In the genomic region with DNA sequence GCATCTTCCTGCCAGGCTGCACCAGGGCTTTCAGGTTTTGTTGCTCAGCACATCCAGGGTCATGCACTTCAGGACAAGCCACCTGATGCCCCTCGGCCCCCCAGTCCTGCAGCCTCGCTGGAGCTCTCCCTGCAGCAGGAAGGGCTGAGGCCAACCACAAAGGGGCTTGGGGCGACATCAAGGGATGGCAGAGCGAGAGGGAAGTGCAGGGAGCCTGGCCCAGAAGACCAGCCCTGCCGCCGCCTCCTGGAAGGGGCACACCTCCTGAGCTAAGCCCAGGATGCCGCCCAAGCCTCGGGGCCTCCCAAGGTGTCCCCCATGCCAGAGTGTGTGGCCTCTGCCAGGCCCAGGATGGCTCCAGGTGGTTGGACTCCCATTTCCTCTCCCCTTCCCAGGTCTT, we compare ENCODE assay signal across 22 cellular contexts. TPM values are rescaled to one million over a fixed set of nuclear protein-coding genes. Genes with fewer than 3 reads are reported as not detected.
DNase-seq lines count a peak whose midpoint lies in the region; TF ChIP-seq lines count a peak whose summit lies in the region.
"Had no signal": no experiment of that assay in that cellular context is flagged by ENCODE, and none has a peak within 500 bp of the region (broad histone marks: within the 10 kb centered on the region; RNA-seq: fewer than 3 reads in every experiment).

No MANE protein-coding gene starts in this region.

- H3K36me3 ChIP-seq in BLaER1 treated with 17β-estradiol and CSF1 and Interleukin-3, amounts not matched to agents 10 nM and 100 nM = no peaks in the 10 kb centered on the region
- peaks cover 7% of the 10 kb centered on the region for H3K36me3 ChIP-seq in H7 (replicated peaks; ENCODE audit: control insufficient read depth, insufficient read depth, low read length)

- H3K36me3 Mint-ChIP-seq in osteocyte (ENCODE audit: unreplicated experiment) = peaks cover 11% of the 10 kb centered on the region

- H3K4me2 ChIP-seq in BLaER1 treated with 17β-estradiol and CSF1 and Interleukin-3, amounts not matched to agents 10 nM and 100 nM = peak overlapping the region in 10 of 11 experiments; percentile 32 to 99 (median 97); a peak in 21 of 22 replicates

- peak overlapping the region in 1 of 11 experiments; percentile 90; a peak in 2 of 22 replicates for H3K27ac ChIP-seq in BLaER1 treated with 17β-estradiol and CSF1 and Interleukin-3, amounts not matched to agents 10 nM and 100 nM

- intact Hi-C loops in posterior vena cava (cut with DNase I) = loop anchor here in 1 of 2 donors (1.0 kb wide), 1 partner anchor 116 kb away; no protein-coding TSS in a partner anchor

- DNase-seq in H7 (peak; percentile 45), osteocyte (ENCODE audit: extremely low spot score, unreplicated experiment) (no peak), SK-N-DZ (ENCODE audit: low spot score) (no peak), posterior vena cava (ENCODE audit: low spot score) (no peak)
- DNase-seq: 8988T; ACHN; BE2C; C1 segment of cervical spinal cord; CD4-positive, alpha-beta memory T cell; CD4-positive, CD25-positive, alpha-beta regulatory T cell; CD8-positive, alpha-beta memory T cell; COR-L47; DMS 273 treated with DMSO at 0.1 percent for 48 hours; DMS153; DMS53; DMS79; DND-41; EL; GDM1 had no signal

- no peak overlapping the region for H3K27ac Mint-ChIP-seq in osteocyte (ENCODE audit: unreplicated experiment)
- H3K27ac Mint-ChIP-seq: CD4-positive, CD25-positive, alpha-beta regulatory T cell; CD8-positive, alpha-beta memory T cell had no signal

- H3K27me3 Mint-ChIP-seq in osteocyte (ENCODE audit: unreplicated experiment) = no peaks in the 10 kb centered on the region
- H3K27me3 Mint-ChIP-seq: CD4-positive, alpha-beta memory T cell; CD4-positive, CD25-positive, alpha-beta regulatory T cell; CD8-positive, alpha-beta memory T cell had no signal

- no peak overlapping the region; a peak in 1 of 20 replicates for H3K4me3 ChIP-seq in BLaER1 treated with 17β-estradiol and CSF1 and Interleukin-3, amounts not matched to agents 10 nM and 100 nM
- H3K4me3 ChIP-seq in H7 (ENCODE audit: insufficient read depth, low read depth, low read length) = no peak overlapping the region
- H3K4me3 ChIP-seq: GM12878 had no signal

- peaks cover 0 to 13% (median 0%) of the 10 kb centered on the region in 11 experiments; a peak in 2 of 22 replicates for H3K27me3 ChIP-seq in BLaER1 treated with 17β-estradiol and CSF1 and Interleukin-3, amounts not matched to agents 10 nM and 100 nM
- no peaks in the 10 kb centered on the region for H3K27me3 ChIP-seq in H7 (ENCODE audit: control insufficient read depth, insufficient read depth, low read length)
- H3K27me3 ChIP-seq: BE2C had no signal

- H3K4me3 Mint-ChIP-seq in osteocyte (ENCODE audit: unreplicated experiment) = no peak overlapping the region
- H3K4me3 Mint-ChIP-seq: CD14-positive monocyte; CD4-positive, alpha-beta memory T cell; CD4-positive, CD25-positive, alpha-beta regulatory T cell; CD8-positive, alpha-beta memory T cell had no signal

- H3K4me1 ChIP-seq in BLaER1 treated with 17β-estradiol and CSF1 and Interleukin-3, amounts not matched to agents 10 nM and 100 nM = peaks cover 45 to 68% (median 65%) of the 10 kb centered on the region in 10 experiments
- H3K4me1 ChIP-seq: BE2C had no signal

- peaks cover 17 to 62% (median 31%) of the 10 kb centered on the region in 11 experiments; a peak in 19 of 22 replicates for H4K20me1 ChIP-seq in BLaER1 treated with 17β-estradiol and CSF1 and Interleukin-3, amounts not matched to agents 10 nM and 100 nM

- no peaks in the 10 kb centered on the region for H3K9me3 Mint-ChIP-seq in osteocyte (ENCODE audit: unreplicated experiment)
- H3K9me3 Mint-ChIP-seq: CD4-positive, alpha-beta memory T cell; CD8-positive, alpha-beta memory T cell had no signal

- peak overlapping the region in 5 of 11 experiments; percentile 1 to 83 (median 78); a peak in 5 of 22 replicates for H3K9ac ChIP-seq in BLaER1 treated with 17β-estradiol and CSF1 and Interleukin-3, amounts not matched to agents 10 nM and 100 nM

- H3K9me3 ChIP-seq in BLaER1 treated with 17β-estradiol and CSF1 and Interleukin-3, amounts not matched to agents 10 nM and 100 nM (replicated peaks in 1 of 11) = no peaks in the 10 kb centered on the region
- H3K9me3 ChIP-seq: BE2C had no signal

- no peak for TF ChIP-seq CTCF in osteocyte (IDR thresholded peaks at IDR 0.05)

- H3K4me1 Mint-ChIP-seq in osteocyte (ENCODE audit: unreplicated experiment) = peaks cover 10% of the 10 kb centered on the region
- H3K4me1 Mint-ChIP-seq: CD14-positive monocyte; CD8-positive, alpha-beta memory T cell had no signal

RNA-seq across cellular contexts. Expression of gene TRMT44, which starts 37.1 kb away (rescaled TPM):
- total RNA-seq in H7 (2014; rRNA removed; shearing (Covaris generic)) = 35.5 and 42.2 TPM in 2 replicates
- total RNA-seq in osteocyte = 20.4 and 24.5 TPM in 2 replicates
- polyA plus RNA-seq in SK-N-DZ (2014; cell fraction: cytosol; rRNA removed) = 12.6 and 14.7 TPM in 2 replicates
- 26.7 and 31.3 TPM in 2 replicates for polyA plus RNA-seq in SK-N-DZ (2014; cell fraction: nucleus; rRNA removed)
- 10 to 100 TPM; 14.2 to 15.5 TPM for total RNA-seq in posterior vena cava

RNA-seq across cellular contexts. Expression of gene ACOX3, which starts 37.2 kb away (rescaled TPM):
- 24.4 and 40.8 TPM in 2 replicates for total RNA-seq in H7 (2014; rRNA removed; shearing (Covaris generic))
- total RNA-seq in osteocyte = 25.2 and 25.9 TPM in 2 replicates
- polyA plus RNA-seq in SK-N-DZ (2014; cell fraction: cytosol; rRNA removed) = 10.2 and 10.7 TPM in 2 replicates
- 8.0 and 12.6 TPM in 2 replicates for polyA plus RNA-seq in SK-N-DZ (2014; cell fraction: nucleus; rRNA removed)
- total RNA-seq in posterior vena cava = 10 to 100 TPM; 29.7 to 36.8 TPM
